Comparison of ENCODE assay signal across 21 cellular contexts in the genomic region with DNA sequence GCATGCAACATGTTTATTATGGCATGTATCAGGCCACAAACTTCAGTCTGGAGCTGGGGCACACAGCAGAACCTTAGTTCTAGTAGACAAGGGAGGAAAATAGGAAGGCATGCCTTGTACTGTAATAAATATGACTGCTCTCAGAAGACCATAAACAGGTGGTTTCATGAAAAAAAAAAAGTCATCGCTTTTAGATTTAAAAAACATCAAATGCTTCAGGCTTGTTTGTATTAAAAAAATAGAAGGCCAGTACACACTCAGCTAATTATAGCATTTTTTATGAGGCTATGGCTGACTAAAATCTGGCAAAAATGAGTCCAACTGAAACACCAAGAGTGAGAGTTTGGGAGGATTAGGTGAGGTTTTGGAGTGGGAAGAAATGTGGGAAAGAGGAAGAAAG.
DNase-seq lines count a peak whose midpoint lies in the region; ATAC-seq and TF ChIP-seq lines count a peak whose summit lies in the region.
"Had no signal": no experiment of that assay in that cellular context is flagged by ENCODE, and none has a peak within 500 bp of the region (broad histone marks: within the 10 kb centered on the region; RNA-seq: fewer than 3 reads in every experiment).

No MANE protein-coding gene starts in this region.

- no peak for TF ChIP-seq CTCF in natural killer cell (IDR thresholded peaks at IDR 0.05)

- peak overlapping the region; percentile 56 to 73 for H3K27ac Mint-ChIP-seq in natural killer cell
- H3K27ac Mint-ChIP-seq in natural killer cell treated with Interleukin-12 subunit alpha and Interleukin-12 subunit beta and Interleukin-15 and Interleukin-18, amount 100 ng/mL, for 72 hours, result peak overlapping the region in 1 of 2 donors; percentile 47
- H3K27ac Mint-ChIP-seq: B cell; CD14-positive monocyte; CD4-positive, alpha-beta memory T cell; CD4-positive, CD25-positive, alpha-beta regulatory T cell; CD8-positive, alpha-beta memory T cell had no signal

- ATAC-seq in natural killer cell, result no peak
- no peak for ATAC-seq in natural killer cell treated with Interleukin-12 subunit alpha and Interleukin-12 subunit beta and Interleukin-15 and Interleukin-18, amount 100 ng/mL, for 72 hours
- ATAC-seq: A549 had no signal

- H3K4me3 Mint-ChIP-seq in natural killer cell, result no peak overlapping the region
- H3K4me3 Mint-ChIP-seq in natural killer cell treated with Interleukin-12 subunit alpha and Interleukin-12 subunit beta and Interleukin-15 and Interleukin-18, amount 100 ng/mL, for 72 hours, result no peak overlapping the region
- H3K4me3 Mint-ChIP-seq: B cell; CD14-positive monocyte; CD4-positive, CD25-positive, alpha-beta regulatory T cell; CD8-positive, alpha-beta memory T cell had no signal

- peaks cover 62 to 71% of the 10 kb centered on the region in 2 donors for H3K4me1 Mint-ChIP-seq in natural killer cell
- peaks cover 54 to 63% of the 10 kb centered on the region in 2 donors for H3K4me1 Mint-ChIP-seq in natural killer cell treated with Interleukin-12 subunit alpha and Interleukin-12 subunit beta and Interleukin-15 and Interleukin-18, amount 100 ng/mL, for 72 hours (ENCODE audit: low read depth in 2 of 2)

- H3K9me3 Mint-ChIP-seq in natural killer cell, result no peaks in the 10 kb centered on the region
- no peaks in the 10 kb centered on the region for H3K9me3 Mint-ChIP-seq in natural killer cell treated with Interleukin-12 subunit alpha and Interleukin-12 subunit beta and Interleukin-15 and Interleukin-18, amount 100 ng/mL, for 72 hours

- DNase-seq in natural killer cell, result no peak
- no peak for DNase-seq in natural killer cell treated with Interleukin-12 subunit alpha and Interleukin-12 subunit beta and Interleukin-15 and Interleukin-18, amount 100 ng/mL, for 72 hours (ENCODE audit: low spot score)
- peak; percentile 85 for DNase-seq in LHCN-M2 (ENCODE audit: low read depth)
- peak; percentile 72 for DNase-seq in myocyte (ENCODE audit: low read depth)
- DNase-seq in NCI-H345 (lab: John Stamatoyannopoulos, UW), result no peak
- no peak for DNase-seq in hypothalamus (lab: John Stamatoyannopoulos, UW)
- no peak for DNase-seq in activated CD4-positive, alpha-beta T cell treated with anti-CD3 and anti-CD28 coated beads, Interleukin-2, amount 50 U/mL, for 1 hour
- DNase-seq: AML-193; CD4-positive, alpha-beta memory T cell; CD4-positive, CD25-positive, alpha-beta regulatory T cell; CD8-positive, alpha-beta memory T cell; DMS 273 treated with DMSO at 0.1 percent for 48 hours; DMS153; DMS53; DMS79; DND-41; EL; GF-D8 had no signal

- intact Hi-C loops in natural killer cell (cut with micrococcal nuclease), result no loop called here

- no peaks in the 10 kb centered on the region for H3K27me3 Mint-ChIP-seq in natural killer cell (ENCODE audit: low read depth in 2 of 2)
- H3K27me3 Mint-ChIP-seq in natural killer cell treated with Interleukin-12 subunit alpha and Interleukin-12 subunit beta and Interleukin-15 and Interleukin-18, amount 100 ng/mL, for 72 hours, result no peaks in the 10 kb centered on the region
- H3K27me3 Mint-ChIP-seq: B cell; CD4-positive, alpha-beta memory T cell; CD4-positive, CD25-positive, alpha-beta regulatory T cell; CD8-positive, alpha-beta memory T cell had no signal

- H3K36me3 Mint-ChIP-seq in natural killer cell, result no peaks in the 10 kb centered on the region
- H3K36me3 Mint-ChIP-seq in natural killer cell treated with Interleukin-12 subunit alpha and Interleukin-12 subunit beta and Interleukin-15 and Interleukin-18, amount 100 ng/mL, for 72 hours, result peaks cover 8% of the 10 kb centered on the region

Comparison
In these comparisons a context has a peak if more than half of its experiments do, and no peak if none do; other contexts are left out.
1. DNase-seq: peak in LHCN-M2 (single experiment) and myocyte (single experiment); none in natural killer cell (single experiment), natural killer cell treated with Interleukin-12 subunit alpha and Interleukin-12 subunit beta and Interleukin-15 and Interleukin-18, amount 100 ng/mL, for 72 hours (single experiment), NCI-H345 (single experiment), hypothalamus (0 of 51) and activated CD4-positive, alpha-beta T cell treated with anti-CD3 and anti-CD28 coated beads, Interleukin-2, amount 50 U/mL, for 1 hour (single experiment).